12 cellular contexts compared by ENCODE assay signal in the genomic region with DNA sequence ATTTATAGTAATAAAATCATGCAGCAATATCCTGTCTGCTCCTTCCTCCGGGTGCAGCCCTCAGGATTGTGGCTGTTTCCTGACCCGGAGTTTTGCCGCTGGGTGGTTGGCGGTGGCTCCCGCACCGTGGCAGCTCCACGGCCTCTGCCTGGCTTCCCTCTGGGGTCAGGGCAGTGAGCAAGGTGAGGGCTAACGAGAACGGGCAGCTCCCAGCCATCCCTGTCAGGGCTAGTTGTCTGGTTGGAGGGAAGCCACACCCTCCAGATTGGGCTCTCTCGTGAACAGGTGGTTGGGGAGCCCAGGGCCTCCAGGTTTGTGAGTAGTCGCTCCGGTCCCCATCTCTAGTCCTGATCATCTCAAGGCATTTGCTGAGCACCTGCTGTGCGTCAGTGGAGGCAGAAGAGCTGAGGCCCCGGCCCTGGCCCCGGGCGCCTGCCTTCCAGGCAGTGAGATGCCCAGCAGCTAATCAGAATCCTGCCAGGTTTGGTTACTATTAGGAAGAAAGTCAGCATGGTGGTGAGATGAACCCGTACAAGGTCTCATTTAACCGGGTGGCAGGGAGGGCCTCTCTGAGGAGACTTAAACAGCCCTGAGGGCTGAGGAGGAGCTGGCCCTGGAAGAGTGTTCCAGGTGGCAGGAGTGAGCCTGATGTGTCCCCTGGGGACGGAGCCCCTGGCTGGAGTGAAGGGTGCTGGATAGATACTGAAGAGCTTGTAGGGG. TPM values are rescaled to one million over a fixed set of nuclear protein-coding genes. Genes with fewer than 3 reads are reported as not detected.
A peak's percentile ranks its signal among the peaks of the same experiment; 100 is the strongest.
DNase-seq lines count a peak whose midpoint lies in the region; ATAC-seq and TF ChIP-seq lines count a peak whose summit lies in the region.
"Had no signal": no experiment of that assay in that cellular context is flagged by ENCODE, and none has a peak within 500 bp of the region (broad histone marks: within the 10 kb centered on the region; RNA-seq: fewer than 3 reads in every experiment).

No MANE protein-coding gene starts in this region.

- H3K9me3 ChIP-seq in CD4-positive, CD25-positive, alpha-beta regulatory T cell (ENCODE audit: control insufficient read depth in 2 of 2, low read length in 2 of 2) = no peaks in the 10 kb centered on the region
- no peaks in the 10 kb centered on the region for H3K9me3 ChIP-seq in right lobe of liver
- H3K9me3 ChIP-seq in Karpas-422 (ENCODE audit: low read length) = no peaks in the 10 kb centered on the region
- H3K9me3 ChIP-seq: testis had no signal

- no peak for TF ChIP-seq POLR2A in right lobe of liver (IDR thresholded peaks at IDR 0.05)

- intact Hi-C loops in activated T-helper 1 cell treated with anti-CD3 and anti-CD28 coated beads, Interleukin-12 subunit alpha, Interleukin-12 subunit beta, Interleukin-2, Interleukin-4 antibody, amounts not matched to agents 30 ng/mL and 10 ng/mL and 1 ng/mL, durations not matched to agents 14 hours and 24 hours and 36 hours (cut with micrococcal nuclease) = loop anchor here (5.0 kb wide), 2 partner anchors 406 to 419 kb away; partner anchors contain the start of genes EEF2KMT and TFAP4
- intact Hi-C loops in right lobe of liver (cut with DNase I) = no loop called here

- H3K4me1 ChIP-seq in CD4-positive, CD25-positive, alpha-beta regulatory T cell (ENCODE audit: control insufficient read depth, insufficient read depth, low read length, poor library complexity, severe bottlenecking) = peaks cover 17% of the 10 kb centered on the region
- peaks cover 0 to 53% (median 18%) of the 10 kb centered on the region in 4 donors for H3K4me1 ChIP-seq in right lobe of liver
- H3K4me1 ChIP-seq in Karpas-422 (ENCODE audit: low read length) = peaks cover 27% of the 10 kb centered on the region

- H4K20me1 ChIP-seq in Karpas-422 (ENCODE audit: insufficient read depth, low read depth, low read length) = peaks cover 9% of the 10 kb centered on the region

- H3K4me2 ChIP-seq in Karpas-422 (ENCODE audit: low read depth, low read length, poor library complexity, severe bottlenecking) = no peak overlapping the region

- peak overlapping the region in 2 of 3 donors; percentile 42 to 43 for H3K27ac Mint-ChIP-seq in CD4-positive, CD25-positive, alpha-beta regulatory T cell
- H3K27ac Mint-ChIP-seq in activated T-helper 1 cell treated with anti-CD3 and anti-CD28 coated beads, Interleukin-12 subunit alpha, Interleukin-12 subunit beta, Interleukin-2, Interleukin-4 antibody, amounts not matched to agents 30 ng/mL and 10 ng/mL and 1 ng/mL, durations not matched to agents 14 hours and 24 hours and 36 hours = no peak overlapping the region

- H3K9me3 Mint-ChIP-seq in CD4-positive, CD25-positive, alpha-beta regulatory T cell = no peaks in the 10 kb centered on the region
- H3K9me3 Mint-ChIP-seq in activated T-helper 1 cell treated with anti-CD3 and anti-CD28 coated beads, Interleukin-12 subunit alpha, Interleukin-12 subunit beta, Interleukin-2, Interleukin-4 antibody, amounts not matched to agents 30 ng/mL and 10 ng/mL and 1 ng/mL, durations not matched to agents 14 hours and 24 hours and 36 hours = no peaks in the 10 kb centered on the region

- peaks cover 18% of the 10 kb centered on the region for H3K79me2 ChIP-seq in Karpas-422 (ENCODE audit: low read length)

- DNase-seq in CD4-positive, CD25-positive, alpha-beta regulatory T cell = no peak
- DNase-seq in GM10266 (ENCODE audit: extremely low spot score) = peak; percentile 30
- DNase-seq in activated T-helper 1 cell treated with anti-CD3 and anti-CD28 coated beads, Interleukin-12 subunit alpha, Interleukin-12 subunit beta, Interleukin-2, Interleukin-4 antibody, amounts not matched to agents 30 ng/mL and 10 ng/mL and 1 ng/mL, durations not matched to agents 14 hours and 24 hours and 36 hours (ENCODE audit: low spot score) = no peak
- DNase-seq in right lobe of liver = peak; percentile 21 to 55 (median 48)
- DNase-seq in H7 = no peak
- no peak for DNase-seq in Karpas-422
- no peak for DNase-seq in AG08395 (ENCODE audit: low spot score)
- no peak for DNase-seq in NCI-H1092 (lab: John Stamatoyannopoulos, UW)
- DNase-seq: DMS79, NCI-H1092 treated with DMSO at 0.1 percent for 48 hours, testis had no signal

- H3K27me3 Mint-ChIP-seq in CD4-positive, CD25-positive, alpha-beta regulatory T cell = no peaks in the 10 kb centered on the region
- H3K27me3 Mint-ChIP-seq in activated T-helper 1 cell treated with anti-CD3 and anti-CD28 coated beads, Interleukin-12 subunit alpha, Interleukin-12 subunit beta, Interleukin-2, Interleukin-4 antibody, amounts not matched to agents 30 ng/mL and 10 ng/mL and 1 ng/mL, durations not matched to agents 14 hours and 24 hours and 36 hours (ENCODE audit: insufficient read depth) = no peaks in the 10 kb centered on the region

- H3K36me3 Mint-ChIP-seq in CD4-positive, CD25-positive, alpha-beta regulatory T cell = no peaks in the 10 kb centered on the region
- H3K36me3 Mint-ChIP-seq in activated T-helper 1 cell treated with anti-CD3 and anti-CD28 coated beads, Interleukin-12 subunit alpha, Interleukin-12 subunit beta, Interleukin-2, Interleukin-4 antibody, amounts not matched to agents 30 ng/mL and 10 ng/mL and 1 ng/mL, durations not matched to agents 14 hours and 24 hours and 36 hours (ENCODE audit: low read depth) = peaks cover 4% of the 10 kb centered on the region

- TF ChIP-seq CTCF in GM10266 (IDR thresholded peaks at IDR 0.05; ENCODE audit: control insufficient read depth, insufficient read depth, low read depth, missing control alignments) (no peak), right lobe of liver (IDR thresholded peaks at IDR 0.05) (no peak)

- no peak overlapping the region for H3K9ac ChIP-seq in Karpas-422 (ENCODE audit: low read length)

- peaks cover 0 to 20% (median 4%) of the 10 kb centered on the region in 4 donors for H3K4me1 Mint-ChIP-seq in CD4-positive, CD25-positive, alpha-beta regulatory T cell
- no peaks in the 10 kb centered on the region for H3K4me1 Mint-ChIP-seq in activated T-helper 1 cell treated with anti-CD3 and anti-CD28 coated beads, Interleukin-12 subunit alpha, Interleukin-12 subunit beta, Interleukin-2, Interleukin-4 antibody, amounts not matched to agents 30 ng/mL and 10 ng/mL and 1 ng/mL, durations not matched to agents 14 hours and 24 hours and 36 hours (ENCODE audit: low read depth)

- H3K36me3 ChIP-seq in CD4-positive, CD25-positive, alpha-beta regulatory T cell (ENCODE audit: control insufficient read depth, insufficient read depth, low read length) = peaks cover 13% of the 10 kb centered on the region
- H3K36me3 ChIP-seq in right lobe of liver (peaks cover 0 to 9% (median 4%) of the 10 kb centered on the region in 4 donors), H7 (replicated peaks; ENCODE audit: control insufficient read depth, insufficient read depth, low read length) (peaks cover 7% of the 10 kb centered on the region), Karpas-422 (ENCODE audit: insufficient read depth, low read length) (no peaks in the 10 kb centered on the region)

- no peaks in the 10 kb centered on the region for H3K9me2 ChIP-seq in Karpas-422 (replicated peaks; ENCODE audit: insufficient read depth, low read length)

- H3K4me3 Mint-ChIP-seq in CD4-positive, CD25-positive, alpha-beta regulatory T cell = peak overlapping the region in 3 of 4 donors; percentile 58 to 73 (median 62)
- H3K4me3 Mint-ChIP-seq in activated T-helper 1 cell treated with anti-CD3 and anti-CD28 coated beads, Interleukin-12 subunit alpha, Interleukin-12 subunit beta, Interleukin-2, Interleukin-4 antibody, amounts not matched to agents 30 ng/mL and 10 ng/mL and 1 ng/mL, durations not matched to agents 14 hours and 24 hours and 36 hours = peak overlapping the region; percentile 56

- no peak for ATAC-seq in CD4-positive, CD25-positive, alpha-beta regulatory T cell (ENCODE audit: low read depth in 2 of 2)
- ATAC-seq in right lobe of liver = no peak

- H2AFZ ChIP-seq in Karpas-422 (ENCODE audit: low read length) = no peak overlapping the region

- H3K27ac ChIP-seq in CD4-positive, CD25-positive, alpha-beta regulatory T cell (ENCODE audit: insufficient read depth, low read length, poor library complexity, severe bottlenecking) = no peak overlapping the region
- H3K27ac ChIP-seq in right lobe of liver (no peak overlapping the region), Karpas-422 (ENCODE audit: low read length) (no peak overlapping the region)
- H3K27ac ChIP-seq: testis had no signal

- H3K27me3 ChIP-seq in CD4-positive, CD25-positive, alpha-beta regulatory T cell (ENCODE audit: control insufficient read depth, insufficient read depth, low read length) = no peaks in the 10 kb centered on the region
- H3K27me3 ChIP-seq in right lobe of liver = no peaks in the 10 kb centered on the region
- no peaks in the 10 kb centered on the region for H3K27me3 ChIP-seq in H7 (ENCODE audit: control insufficient read depth, insufficient read depth, low read length)
- H3K27me3 ChIP-seq in Karpas-422 (ENCODE audit: low read length) = no peaks in the 10 kb centered on the region
- H3K27me3 ChIP-seq: testis had no signal

- 43% methylated on average over 5 of the region's 19 CpGs for WGBS in right lobe of liver (ENCODE audit: insufficient coverage, low coverage, low lambda C conversion rate, missing lambda C conversion rate)

- no peak overlapping the region for H3K4me3 ChIP-seq in CD4-positive, CD25-positive, alpha-beta regulatory T cell (ENCODE audit: low read depth, low read length)
- H3K4me3 ChIP-seq in right lobe of liver (no peak overlapping the region), H7 (ENCODE audit: insufficient read depth, low read depth, low read length) (no peak overlapping the region), Karpas-422 (ENCODE audit: low read length) (no peak overlapping the region)
- H3K4me3 ChIP-seq: testis had no signal

RNA-seq across cellular contexts. Expression of gene NUDT16L1, which starts 2.3 kb away (rescaled TPM):
- total RNA-seq in CD4-positive, CD25-positive, alpha-beta regulatory T cell = 43.7 TPM
- polyA plus RNA-seq in CD4-positive, CD25-positive, alpha-beta regulatory T cell = 100 to 1,000 TPM in 1 of 4 donors, 10 to 100 TPM in 3; 77.8 to 110 (median 91.5) TPM
- total RNA-seq in activated T-helper 1 cell treated with anti-CD3 and anti-CD28 coated beads, Interleukin-12 subunit alpha, Interleukin-12 subunit beta, Interleukin-2, Interleukin-4 antibody, amounts not matched to agents 30 ng/mL and 10 ng/mL and 1 ng/mL, durations not matched to agents 14 hours and 24 hours and 36 hours = 39.9 and 41.9 TPM in 2 replicates
- total RNA-seq in right lobe of liver = 10 to 100 TPM; 17.8 to 36.3 (median 23.0) TPM
- total RNA-seq in H7 (2014; rRNA removed; shearing (Covaris generic)) = 43.9 and 50.5 TPM in 2 replicates
- total RNA-seq in Karpas-422 (2014; rRNA removed; shearing (Covaris generic); ENCODE audit: low replicate concordance) = 24.0 and 53.9 TPM in 2 replicates

RNA-seq across cellular contexts. Expression of gene ANKS3, which starts 43.0 kb away (rescaled TPM):
- 20.4 TPM for total RNA-seq in CD4-positive, CD25-positive, alpha-beta regulatory T cell
- 1 to 10 TPM; 1.4 to 4.0 (median 2.5) TPM for polyA plus RNA-seq in CD4-positive, CD25-positive, alpha-beta regulatory T cell
- 21.1 and 25.8 TPM in 2 replicates for total RNA-seq in activated T-helper 1 cell treated with anti-CD3 and anti-CD28 coated beads, Interleukin-12 subunit alpha, Interleukin-12 subunit beta, Interleukin-2, Interleukin-4 antibody, amounts not matched to agents 30 ng/mL and 10 ng/mL and 1 ng/mL, durations not matched to agents 14 hours and 24 hours and 36 hours
- 10 to 100 TPM in 1 of 6 experiments, 1 to 10 TPM in 5; 4.7 to 10.7 (median 7.6) TPM for total RNA-seq in right lobe of liver
- 19.5 and 21.8 TPM in 2 replicates for total RNA-seq in H7 (2014; rRNA removed; shearing (Covaris generic))
- 6.4 and 16.8 TPM in 2 replicates for total RNA-seq in Karpas-422 (2014; rRNA removed; shearing (Covaris generic); ENCODE audit: low replicate concordance)

RNA-seq across cellular contexts. Expression of gene DNAAF8, which starts 43.2 kb away (rescaled TPM):
- total RNA-seq in CD4-positive, CD25-positive, alpha-beta regulatory T cell = not detected
- polyA plus RNA-seq in CD4-positive, CD25-positive, alpha-beta regulatory T cell = under 1 TPM in 1 of 4 donors, not detected in 3; 0.06 TPM
- total RNA-seq in activated T-helper 1 cell treated with anti-CD3 and anti-CD28 coated beads, Interleukin-12 subunit alpha, Interleukin-12 subunit beta, Interleukin-2, Interleukin-4 antibody, amounts not matched to agents 30 ng/mL and 10 ng/mL and 1 ng/mL, durations not matched to agents 14 hours and 24 hours and 36 hours = not detected in 2 replicates
- under 1 TPM in 5 of 6 experiments, not detected in 1; 0.12 to 0.92 (median 0.42) TPM for total RNA-seq in right lobe of liver
- total RNA-seq in H7 (2014; rRNA removed; shearing (Covaris generic)) = 1.1 TPM in 1 of 2 replicates, not detected in the other
- total RNA-seq in Karpas-422 (2014; rRNA removed; shearing (Covaris generic); ENCODE audit: low replicate concordance) = 0.22 and 3.7 TPM in 2 replicates
- total RNA-seq: epithelial cell of proximal tubule had no signal

Comparison
In these comparisons a context has a peak if more than half of its experiments do, and no peak if none do; other contexts are left out.
1. DNase-seq: peak in GM10266 (single experiment) and right lobe of liver (3 of 3); none in CD4-positive, CD25-positive, alpha-beta regulatory T cell (0 of 3), activated T-helper 1 cell treated with anti-CD3 and anti-CD28 coated beads, Interleukin-12 subunit alpha, Interleukin-12 subunit beta, Interleukin-2, Interleukin-4 antibody, amounts not matched to agents 30 ng/mL and 10 ng/mL and 1 ng/mL, durations not matched to agents 14 hours and 24 hours and 36 hours (single experiment), H7 (single experiment), Karpas-422 (single experiment), AG08395 (single experiment) and NCI-H1092 (single experiment).